In genomic region chr5:132867046-132867451, GRCh38 we compare ENCODE assay signal across 8 cellular contexts. TPM values are rescaled to one million over a fixed set of nuclear protein-coding genes. Genes with fewer than 3 reads are reported as not detected.
DNase-seq lines count a peak whose midpoint lies in the region; ATAC-seq and TF ChIP-seq lines count a peak whose summit lies in the region.

No MANE protein-coding gene starts in this region.

- H3K4me1 ChIP-seq in heart left ventricle (peaks cover 0 to 34% (median 18%) of the 10 kb centered on the region in 12 donors), fibroblast of lung (ENCODE audit: control insufficient read depth, extremely low read depth, insufficient read depth, low read length) (peaks cover 3% of the 10 kb centered on the region), gastrocnemius medialis (peaks cover 27 to 31% of the 10 kb centered on the region in 2 donors)

- ATAC-seq in heart left ventricle, result peak in 1 of 4 donors; percentile 10
- ATAC-seq in Right ventricle myocardium superior (ENCODE audit: poor library complexity), result no peak
- ATAC-seq in gastrocnemius medialis, result peak in 1 of 2 donors; percentile 9
- ATAC-seq in esophagus mucosa, result no peak

- H3K4me2 ChIP-seq in fibroblast of lung (ENCODE audit: extremely low read depth, insufficient read depth, low read length), result peak overlapping the region; percentile 89

- H3K9me3 ChIP-seq in heart left ventricle (no peaks in the 10 kb centered on the region), fibroblast of lung (ENCODE audit: control insufficient read depth, insufficient read depth, low read depth, low read length) (no peaks in the 10 kb centered on the region), gastrocnemius medialis (no peaks in the 10 kb centered on the region)

- H3K79me2 ChIP-seq in fibroblast of lung (ENCODE audit: control insufficient read depth, insufficient read depth, low read length), result peaks cover 14% of the 10 kb centered on the region

- in situ Hi-C loops in gastrocnemius medialis (cut with MboI; ENCODE audit: low sequenced_read_pairs in 4 of 4) (loop anchor here in 2 of 4 donors (25.0 kb wide), 1 partner anchor 480 kb away; no protein-coding TSS in a partner anchor), KBM-7 (cut with MboI; ENCODE audit: low pct_unique_long_range_greater_than_20kb, low sequenced_read_pairs) (no loop called here)

- H3K9ac ChIP-seq in fibroblast of lung (ENCODE audit: insufficient read depth, low read length), result peak overlapping the region; percentile 97

- WGBS in heart left ventricle, 4 donors, result 2 to 3% (median 2%) methylated on average over 10 to 13 of the region's 13 CpGs

- no peaks in the 10 kb centered on the region for H4K20me1 ChIP-seq in fibroblast of lung (ENCODE audit: control insufficient read depth, extremely low read depth, insufficient read depth, low read length)

- TF ChIP-seq POLR2A in heart left ventricle (IDR thresholded peaks at IDR 0.05) (no peak), gastrocnemius medialis (IDR thresholded peaks at IDR 0.05) (no peak)

- peak overlapping the region; percentile 71 for H2AFZ ChIP-seq in fibroblast of lung (ENCODE audit: low read length)

- H3K4me3 ChIP-seq in heart left ventricle (peak overlapping the region; percentile 67 to 95 (median 86)), fibroblast of lung (replicated peaks in 1 of 4; ENCODE audit: control extremely low read depth in 1 of 4, insufficient read depth in 1 of 4, low read depth in 3 of 4, low read length in 4 of 4) (peak overlapping the region; percentile 91 to 99 (median 94)), gastrocnemius medialis (peak overlapping the region; percentile 63 to 92 (median 85))

- TF ChIP-seq CTCF in heart left ventricle (IDR thresholded peaks at IDR 0.05), result no peak
- no peak for TF ChIP-seq CTCF in fibroblast of lung (conservative IDR thresholded peaks at IDR 0.05 in 1 of 2, IDR thresholded peaks at IDR 0.05 in 1 of 2; ENCODE audit: low read depth in 1 of 2, low read length in 2 of 2)
- TF ChIP-seq CTCF in gastrocnemius medialis (IDR thresholded peaks at IDR 0.05 in 4 of 5, conservative IDR thresholded peaks at IDR 0.05 in 1 of 5), result no peak

- peaks cover 0 to 43% (median 39%) of the 10 kb centered on the region in 9 donors for H3K36me3 ChIP-seq in heart left ventricle
- peaks cover 2% of the 10 kb centered on the region for H3K36me3 ChIP-seq in fibroblast of lung (ENCODE audit: control insufficient read depth, insufficient read depth, low read length)
- peaks cover 0 to 25% of the 10 kb centered on the region in 2 donors for H3K36me3 ChIP-seq in gastrocnemius medialis

- DNase-seq in heart left ventricle (no peak), Right ventricle myocardium superior (no peak), RKO (ENCODE audit: low spot score) (peak; percentile 46), fibroblast of lung (ENCODE audit: low read depth in 2 of 2) (no peak), gastrocnemius medialis (no peak), KBM-7 (no peak)
- no peak for DNase-seq in stimulated activated CD4-positive, alpha-beta T cell treated with anti-CD3 and anti-CD28 coated beads, Interleukin-4, amount 100 ng/mL, for 24 hours

- H3K27ac ChIP-seq in heart left ventricle, result peak overlapping the region; percentile 90 to 97 (median 94)
- H3K27ac ChIP-seq in fibroblast of lung (ENCODE audit: insufficient read depth, low read length), result peak overlapping the region; percentile 99
- H3K27ac ChIP-seq in gastrocnemius medialis, result peak overlapping the region; percentile 83 to 93 (median 88)

- H3K27me3 ChIP-seq in heart left ventricle (no peaks in the 10 kb centered on the region), fibroblast of lung (ENCODE audit: control insufficient read depth, insufficient read depth, low read length) (no peaks in the 10 kb centered on the region), gastrocnemius medialis (no peaks in the 10 kb centered on the region)

- intact Hi-C loops in heart left ventricle (cut with DNase I), result loop anchor here in 7 of 10 donors (2.0 to 10.0 kb wide), 5 partner anchors 35 to 188 kb away; partner anchors contain the start of genes SHROOM1 (in 5 of the 7), HSPA4 (in 1 of the 7) and SEPTIN8 (in 1 of the 7)
- intact Hi-C loops in Right ventricle myocardium superior (cut with DNase I), result no loop called here
- intact Hi-C loops in gastrocnemius medialis (cut with DNase I; ENCODE audit: low total_unique reads), result loop anchor here (5.0 kb wide), 1 partner anchor 95 kb away; the partner anchor contains the start of gene AFF4

RNA-seq across cellular contexts. Expression of gene UQCRQ, which starts 0.6 kb away (rescaled TPM):
- total RNA-seq in heart left ventricle (1,000 to 10,000 TPM in 6 of 9 donors, 100 to 1,000 TPM in 3; 539 to 2,034 (median 1,454) TPM), Right ventricle myocardium superior (1,987 TPM), fibroblast of lung (112 and 113 TPM in 2 replicates), gastrocnemius medialis (100 to 1,000 TPM; 273 to 566 (median 326) TPM), esophagus mucosa (509 TPM)
- polyA plus RNA-seq in heart left ventricle (1,000 to 10,000 TPM in 1 of 2 donors, 100 to 1,000 TPM in 1; 656 to 2,165 TPM), fibroblast of lung (157 and 200 TPM in 2 replicates)
- polyA plus RNA-seq in fibroblast of lung (2012), result 571 and 577 TPM in 2 replicates
- 28.9 and 46.4 TPM in 2 replicates for polyA minus RNA-seq in fibroblast of lung (ENCODE audit: low replicate concordance)

RNA-seq across cellular contexts. Expression of gene GDF9, which starts 0.8 kb away (rescaled TPM):
- total RNA-seq in heart left ventricle (under 1 TPM in 8 of 9 donors, not detected in 1; 0.25 to 1.00 (median 0.51) TPM), Right ventricle myocardium superior (0.16 TPM), fibroblast of lung (under 0.01 and 0.17 TPM in 2 replicates), gastrocnemius medialis (1 to 10 TPM in 1 of 4 donors, under 1 TPM in 2, not detected in 1; 0.13 to 2.5 (median 0.46) TPM), esophagus mucosa (0.36 TPM)
- polyA plus RNA-seq in heart left ventricle (under 1 TPM; 0.10 to 0.27 TPM), fibroblast of lung (0.07 and 0.11 TPM in 2 replicates)
- 0.05 TPM in 1 of 2 replicates, not detected in the other for polyA plus RNA-seq in fibroblast of lung (2012)
- not detected in 2 replicates for polyA minus RNA-seq in fibroblast of lung (ENCODE audit: low replicate concordance)

RNA-seq across cellular contexts. Expression of gene LEAP2, which starts 6.4 kb away (rescaled TPM):
- total RNA-seq in heart left ventricle (1 to 10 TPM in 4 of 9 donors, under 1 TPM in 5; 0.16 to 1.9 (median 0.91) TPM), Right ventricle myocardium superior (1.0 TPM), fibroblast of lung (0.26 and 0.33 TPM in 2 replicates), gastrocnemius medialis (1 to 10 TPM in 2 of 4 donors, under 1 TPM in 2; 0.52 to 3.3 (median 0.88) TPM), esophagus mucosa (0.68 TPM)
- polyA plus RNA-seq in heart left ventricle (1 to 10 TPM in 1 of 2 donors, under 1 TPM in 1; 0.37 to 2.0 TPM), fibroblast of lung (0.30 and 0.50 TPM in 2 replicates)
- polyA plus RNA-seq in fibroblast of lung (2012), result 0.24 and 0.29 TPM in 2 replicates
- not detected in 2 replicates for polyA minus RNA-seq in fibroblast of lung (ENCODE audit: low replicate concordance)

RNA-seq across cellular contexts. Expression of gene SHROOM1, which starts 36.6 kb away (rescaled TPM):
- total RNA-seq in heart left ventricle (1 to 10 TPM; 2.9 to 6.8 (median 4.7) TPM), Right ventricle myocardium superior (3.6 TPM), fibroblast of lung (4.1 and 6.1 TPM in 2 replicates), gastrocnemius medialis (1 to 10 TPM in 3 of 4 donors, under 1 TPM in 1; 0.61 to 6.0 (median 2.0) TPM), esophagus mucosa (6.9 TPM)
- polyA plus RNA-seq in heart left ventricle (1 to 10 TPM; 2.0 to 4.8 TPM), fibroblast of lung (2.9 and 6.2 TPM in 2 replicates)
- polyA plus RNA-seq in fibroblast of lung (2012), result 5.4 and 6.7 TPM in 2 replicates
- polyA minus RNA-seq in fibroblast of lung (ENCODE audit: low replicate concordance), result 4.2 and 6.3 TPM in 2 replicates

RNA-seq across cellular contexts. Expression of gene SOWAHA, which starts 53.9 kb away (rescaled TPM):
- total RNA-seq in heart left ventricle (under 1 TPM in 3 of 9 donors, not detected in 6; 0.24 to 0.50 (median 0.38) TPM), Right ventricle myocardium superior (0.13 TPM), fibroblast of lung (0.17 and 0.26 TPM in 2 replicates), gastrocnemius medialis (under 1 TPM in 1 of 4 donors, not detected in 3; 0.27 TPM), esophagus mucosa (0.04 TPM)
- polyA plus RNA-seq in heart left ventricle (under 1 TPM; 0.03 to 0.08 TPM), fibroblast of lung (0.02 and 0.03 TPM in 2 replicates)
- not detected in 2 replicates for polyA plus RNA-seq in fibroblast of lung (2012)
- polyA minus RNA-seq in fibroblast of lung (ENCODE audit: low replicate concordance), result not detected in 2 replicates
